Comparison of ENCODE assay signal across 8 cellular contexts in the genomic region with DNA sequence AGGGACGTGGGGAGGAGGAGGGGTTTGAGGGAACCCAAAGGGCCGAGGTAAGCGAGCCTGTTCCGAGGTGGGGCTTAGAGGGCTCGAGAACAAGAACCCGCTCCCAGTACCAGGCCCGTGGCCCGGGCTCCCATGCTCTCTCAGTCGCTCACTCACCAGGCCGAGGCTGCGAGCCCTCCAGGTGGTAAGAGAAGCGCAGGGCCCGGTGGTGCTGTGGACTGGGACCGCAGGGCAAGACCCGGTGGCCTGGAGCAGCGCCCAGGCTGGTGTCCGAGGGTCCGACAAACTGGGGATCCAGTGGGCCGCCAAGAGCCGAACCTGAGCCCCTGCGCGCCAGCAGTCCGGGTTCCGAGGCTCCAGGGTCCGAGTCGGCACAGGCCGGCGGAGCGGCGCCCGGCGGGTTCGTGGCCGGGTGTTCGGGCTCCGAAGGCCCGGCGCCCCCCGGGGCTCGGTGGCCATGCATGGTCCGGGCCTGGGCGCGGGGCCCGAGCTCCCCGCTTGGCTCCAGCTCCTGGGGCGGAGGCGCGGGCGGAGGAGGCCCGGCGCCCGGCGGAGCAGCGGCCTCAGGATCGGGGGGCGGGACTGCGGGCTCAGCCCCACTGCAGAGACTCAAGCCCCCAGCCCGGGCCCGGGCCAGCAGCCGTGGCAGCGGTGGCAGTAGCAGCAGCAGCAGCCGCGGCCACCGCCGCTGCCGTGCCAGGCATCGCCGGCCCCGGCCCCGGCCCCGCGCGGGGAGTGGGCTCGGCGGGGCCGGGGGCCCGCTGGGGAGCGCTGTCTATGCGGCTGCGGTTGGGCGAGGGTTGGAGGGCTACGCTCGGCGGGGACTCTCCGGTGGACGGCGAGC. TPM values are rescaled to one million over a fixed set of nuclear protein-coding genes. Genes with fewer than 3 reads are reported as not detected.
A peak's percentile ranks its signal among the peaks of the same experiment; 100 is the strongest.
DNase-seq lines count a peak whose midpoint lies in the region; ATAC-seq, FAIRE-seq and TF ChIP-seq lines count a peak whose summit lies in the region.

No MANE protein-coding gene starts in this region.

- peak; percentile 14 for ATAC-seq in activated T-helper 17 cell treated with anti-CD3 and anti-CD28 coated beads, Interleukin-2, amount 50 U/mL, for 72 hours (replicated peaks)
- ATAC-seq in left cardiac atrium (peak; percentile 50 to 64), HG03521 (IDR thresholded peaks at IDR 0.05; ENCODE audit: unreplicated experiment) (no peak), HG03439 (IDR thresholded peaks at IDR 0.05; ENCODE audit: unreplicated experiment) (no peak)

- peaks cover 46% of the 10 kb centered on the region for H3K27me3 Mint-ChIP-seq in activated CD4-positive, alpha-beta T cell treated with anti-CD3 and anti-CD28 coated beads, Interleukin-2, amount 10 ng/mL, durations not matched to agents 24 days and 14 days
- H3K27me3 Mint-ChIP-seq in activated T-helper 17 cell treated with anti-CD3 and anti-CD28 coated beads, Interleukin-2, amount 50 U/mL, for 72 hours: peaks cover 22% of the 10 kb centered on the region

- intact Hi-C loops in activated CD4-positive, alpha-beta T cell treated with anti-CD3 and anti-CD28 coated beads, Interleukin-2, amount 10 ng/mL, durations not matched to agents 24 days and 14 days (cut with micrococcal nuclease): no loop called here
- intact Hi-C loops in left cardiac atrium (cut with DNase I): no loop called here

- H3K36me3 Mint-ChIP-seq in activated CD4-positive, alpha-beta T cell treated with anti-CD3 and anti-CD28 coated beads, Interleukin-2, amount 10 ng/mL, durations not matched to agents 24 days and 14 days (ENCODE audit: low read depth): no peaks in the 10 kb centered on the region
- no peaks in the 10 kb centered on the region for H3K36me3 Mint-ChIP-seq in activated T-helper 17 cell treated with anti-CD3 and anti-CD28 coated beads, Interleukin-2, amount 50 U/mL, for 72 hours (ENCODE audit: low read depth)

- no peaks in the 10 kb centered on the region for H3K9me3 Mint-ChIP-seq in activated CD4-positive, alpha-beta T cell treated with anti-CD3 and anti-CD28 coated beads, Interleukin-2, amount 10 ng/mL, durations not matched to agents 24 days and 14 days
- H3K9me3 Mint-ChIP-seq in activated T-helper 17 cell treated with anti-CD3 and anti-CD28 coated beads, Interleukin-2, amount 50 U/mL, for 72 hours: no peaks in the 10 kb centered on the region

- peak overlapping the region; percentile 70 for H3K4me3 Mint-ChIP-seq in activated CD4-positive, alpha-beta T cell treated with anti-CD3 and anti-CD28 coated beads, Interleukin-2, amount 10 ng/mL, durations not matched to agents 24 days and 14 days
- H3K4me3 Mint-ChIP-seq in activated T-helper 17 cell treated with anti-CD3 and anti-CD28 coated beads, Interleukin-2, amount 50 U/mL, for 72 hours: peak overlapping the region; percentile 71

- no peak for FAIRE-seq in RCC 7860 (lab: Jason Lieb, UNC)

- no peak overlapping the region for H3K27ac Mint-ChIP-seq in activated CD4-positive, alpha-beta T cell treated with anti-CD3 and anti-CD28 coated beads, Interleukin-2, amount 10 ng/mL, durations not matched to agents 24 days and 14 days
- no peak overlapping the region for H3K27ac Mint-ChIP-seq in activated T-helper 17 cell treated with anti-CD3 and anti-CD28 coated beads, Interleukin-2, amount 50 U/mL, for 72 hours

- DNase-seq in activated CD4-positive, alpha-beta T cell treated with anti-CD3 and anti-CD28 coated beads, Interleukin-2, amount 10 ng/mL, durations not matched to agents 24 days and 14 days: no peak
- no peak for DNase-seq in activated CD4-positive, alpha-beta T cell treated with anti-CD3 and anti-CD28 coated beads, Interleukin-2, amount 50 U/mL, for 4 hours
- DNase-seq in left cardiac atrium: peak; percentile 34
- no peak for DNase-seq in retinal pigment epithelial cell (ENCODE audit: low read depth)
- no peak for DNase-seq in RCC 7860 (ENCODE audit: low spot score)

- H3K4me1 Mint-ChIP-seq in activated CD4-positive, alpha-beta T cell treated with anti-CD3 and anti-CD28 coated beads, Interleukin-2, amount 10 ng/mL, durations not matched to agents 24 days and 14 days: no peaks in the 10 kb centered on the region
- peaks cover 5% of the 10 kb centered on the region for H3K4me1 Mint-ChIP-seq in activated T-helper 17 cell treated with anti-CD3 and anti-CD28 coated beads, Interleukin-2, amount 50 U/mL, for 72 hours

- peak overlapping the region; percentile 60 for H3K4me3 ChIP-seq in retinal pigment epithelial cell (ENCODE audit: low read length)

- no peak for TF ChIP-seq CTCF in retinal pigment epithelial cell (conservative IDR thresholded peaks at IDR 0.05; ENCODE audit: low read depth, low read length)

RNA-seq across cellular contexts. Expression of a gene that starts 0.8 kb away (rescaled TPM):
- total RNA-seq in activated CD4-positive, alpha-beta T cell treated with anti-CD3 and anti-CD28 coated beads, Interleukin-2, amount 10 ng/mL, durations not matched to agents 24 days and 14 days: 0.09 and 0.14 TPM in 2 replicates
- under 1 TPM in 1 of 2 donors, not detected in 1; 0.24 TPM for total RNA-seq in activated T-helper 17 cell treated with anti-CD3 and anti-CD28 coated beads, Interleukin-2, amount 50 U/mL, for 72 hours
- 1 to 10 TPM; 4.6 to 5.3 TPM for total RNA-seq in left cardiac atrium

RNA-seq across cellular contexts. Expression of a gene that starts 34.8 kb away (rescaled TPM):
- total RNA-seq in activated CD4-positive, alpha-beta T cell treated with anti-CD3 and anti-CD28 coated beads, Interleukin-2, amount 10 ng/mL, durations not matched to agents 24 days and 14 days: 78.4 and 78.8 TPM in 2 replicates
- total RNA-seq in activated T-helper 17 cell treated with anti-CD3 and anti-CD28 coated beads, Interleukin-2, amount 50 U/mL, for 72 hours: 10 to 100 TPM; 37.7 to 71.9 TPM
- total RNA-seq in left cardiac atrium: 10 to 100 TPM; 20.5 to 26.4 TPM

RNA-seq across cellular contexts. Expression of a gene that starts 55.0 kb away (rescaled TPM):
- 40.8 and 43.7 TPM in 2 replicates for total RNA-seq in activated CD4-positive, alpha-beta T cell treated with anti-CD3 and anti-CD28 coated beads, Interleukin-2, amount 10 ng/mL, durations not matched to agents 24 days and 14 days
- 10 to 100 TPM; 27.5 to 38.7 TPM for total RNA-seq in activated T-helper 17 cell treated with anti-CD3 and anti-CD28 coated beads, Interleukin-2, amount 50 U/mL, for 72 hours
- 10 to 100 TPM; 34.6 to 41.3 TPM for total RNA-seq in left cardiac atrium

Comparison
In these comparisons a context has a peak if more than half of its experiments do, and no peak if none do; other contexts are left out.
1. ATAC-seq: peak in activated T-helper 17 cell treated with anti-CD3 and anti-CD28 coated beads, Interleukin-2, amount 50 U/mL, for 72 hours (single experiment) and left cardiac atrium (2 of 2); none in HG03521 (single experiment) and HG03439 (single experiment).